In the genomic region with DNA sequence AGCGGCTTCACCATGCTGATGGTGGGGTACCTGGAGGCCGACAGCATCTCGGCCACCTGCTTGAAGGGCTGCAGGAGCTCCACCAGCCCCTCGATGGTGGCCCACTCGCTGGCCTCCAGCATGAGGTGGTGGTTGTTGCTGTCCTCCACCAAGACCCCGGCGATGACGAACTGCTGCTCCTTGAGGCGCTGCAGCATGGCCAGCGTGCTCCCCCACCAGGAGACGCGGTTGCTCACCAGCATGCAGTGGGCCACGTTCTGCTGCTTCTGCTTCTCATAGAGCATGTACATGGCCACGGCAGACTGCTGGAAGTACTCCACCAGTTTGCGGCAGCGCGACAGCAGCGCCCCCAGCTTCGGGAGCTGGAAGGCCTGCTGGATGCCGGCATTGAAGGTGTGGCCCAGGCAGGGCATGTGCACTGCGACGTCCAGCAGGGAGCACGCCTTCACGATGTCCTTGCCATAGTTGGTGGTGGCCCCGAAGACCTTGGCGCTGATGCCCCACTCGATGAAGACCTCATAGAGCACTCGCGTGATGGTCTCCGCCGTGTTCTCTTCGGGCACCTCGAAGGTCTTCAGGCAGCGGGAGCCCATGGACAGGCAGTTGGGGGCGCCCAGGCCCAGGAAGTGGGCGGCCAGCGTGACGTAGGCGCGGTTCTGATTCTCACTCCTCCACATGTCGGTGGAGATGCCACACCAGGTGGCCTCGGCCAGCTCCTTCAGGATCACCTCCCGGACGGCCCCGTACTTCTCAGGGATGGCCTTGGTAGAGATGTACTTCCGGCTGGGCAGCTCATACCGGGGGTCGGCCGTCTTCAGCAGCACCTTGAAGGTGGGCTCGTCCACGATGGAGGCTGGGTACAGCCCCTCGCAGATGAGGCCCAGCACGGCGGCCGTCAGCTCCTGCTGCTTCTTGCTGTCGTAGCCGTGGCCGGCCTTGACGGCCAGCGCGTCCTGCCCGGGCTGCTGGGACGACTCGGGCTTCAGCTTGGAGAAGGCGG, we compare ENCODE assay signal across 1 cellular context.
TF ChIP-seq lines count a peak whose summit lies in the region.

No MANE protein-coding gene starts in this region.

TF ChIP-seq in HepG2, 621 proteins besides CTCF, POLR2A, EP300 and RAD21:
- TF ChIP-seq POLR2G (IDR thresholded peaks at IDR 0.05; ENCODE audit: low read depth, low read length): no peak
- TF ChIP-seq ELF4 (CRISPR knock-in tag; IDR thresholded peaks at IDR 0.05; ENCODE audit: borderline replicate concordance): no peak
- TF ChIP-seq ZNF724P (CRISPR knock-in tag; IDR thresholded peaks at IDR 0.05; ENCODE audit: borderline replicate concordance): no peak
- TF ChIP-seq HOXA3 (CRISPR knock-in tag; IDR thresholded peaks at IDR 0.05): no peak
- peak; percentile 19 for TF ChIP-seq AGO2 (optimal IDR thresholded peaks at IDR 0.05; ENCODE audit: low read depth, low read length)
- TF ChIP-seq, protein P1, sequence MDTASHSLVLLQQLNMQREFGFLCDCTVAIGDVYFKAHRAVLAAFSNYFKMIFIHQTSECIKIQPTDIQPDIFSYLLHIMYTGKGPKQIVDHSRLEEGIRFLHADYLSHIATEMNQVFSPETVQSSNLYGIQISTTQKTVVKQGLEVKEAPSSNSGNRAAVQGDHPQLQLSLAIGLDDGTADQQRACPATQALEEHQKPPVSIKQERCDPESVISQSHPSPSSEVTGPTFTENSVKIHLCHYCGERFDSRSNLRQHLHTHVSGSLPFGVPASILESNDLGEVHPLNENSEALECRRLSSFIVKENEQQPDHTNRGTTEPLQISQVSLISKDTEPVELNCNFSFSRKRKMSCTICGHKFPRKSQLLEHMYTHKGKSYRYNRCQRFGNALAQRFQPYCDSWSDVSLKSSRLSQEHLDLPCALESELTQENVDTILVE (CRISPR knock-in tag; IDR thresholded peaks at IDR 0.05): no peak
- no peak for TF ChIP-seq KDM2A (CRISPR knock-in tag; IDR thresholded peaks at IDR 0.05; ENCODE audit: borderline replicate concordance, low read depth)
- TF ChIP-seq, protein P2, sequence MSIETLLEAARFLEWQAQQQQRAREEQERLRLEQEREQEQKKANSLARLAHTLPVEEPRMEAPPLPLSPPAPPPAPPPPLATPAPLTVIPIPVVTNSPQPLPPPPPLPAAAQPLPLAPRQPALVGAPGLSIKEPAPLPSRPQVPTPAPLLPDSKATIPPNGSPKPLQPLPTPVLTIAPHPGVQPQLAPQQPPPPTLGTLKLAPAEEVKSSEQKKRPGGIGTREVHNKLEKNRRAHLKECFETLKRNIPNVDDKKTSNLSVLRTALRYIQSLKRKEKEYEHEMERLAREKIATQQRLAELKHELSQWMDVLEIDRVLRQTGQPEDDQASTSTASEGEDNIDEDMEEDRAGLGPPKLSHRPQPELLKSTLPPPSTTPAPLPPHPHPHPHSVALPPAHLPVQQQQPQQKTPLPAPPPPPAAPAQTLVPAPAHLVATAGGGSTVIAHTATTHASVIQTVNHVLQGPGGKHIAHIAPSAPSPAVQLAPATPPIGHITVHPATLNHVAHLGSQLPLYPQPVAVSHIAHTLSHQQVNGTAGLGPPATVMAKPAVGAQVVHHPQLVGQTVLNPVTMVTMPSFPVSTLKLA (IDR thresholded peaks at IDR 0.05): 0 out of 2 replicates have a peak, but pooled peaks have one; percentile 9
- TF ChIP-seq, protein P3, sequence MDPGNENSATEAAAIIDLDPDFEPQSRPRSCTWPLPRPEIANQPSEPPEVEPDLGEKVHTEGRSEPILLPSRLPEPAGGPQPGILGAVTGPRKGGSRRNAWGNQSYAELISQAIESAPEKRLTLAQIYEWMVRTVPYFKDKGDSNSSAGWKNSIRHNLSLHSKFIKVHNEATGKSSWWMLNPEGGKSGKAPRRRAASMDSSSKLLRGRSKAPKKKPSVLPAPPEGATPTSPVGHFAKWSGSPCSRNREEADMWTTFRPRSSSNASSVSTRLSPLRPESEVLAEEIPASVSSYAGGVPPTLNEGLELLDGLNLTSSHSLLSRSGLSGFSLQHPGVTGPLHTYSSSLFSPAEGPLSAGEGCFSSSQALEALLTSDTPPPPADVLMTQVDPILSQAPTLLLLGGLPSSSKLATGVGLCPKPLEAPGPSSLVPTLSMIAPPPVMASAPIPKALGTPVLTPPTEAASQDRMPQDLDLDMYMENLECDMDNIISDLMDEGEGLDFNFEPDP (CRISPR knock-in tag; conservative IDR thresholded peaks at IDR 0.05): 0 out of 2 replicates have a peak, but pooled peaks have one; percentile 23
- TF ChIP-seq DNMT3B (CRISPR knock-in tag; conservative IDR thresholded peaks at IDR 0.05): no peak
